ENCODE assay signal across 8 cellular contexts in the genomic region with DNA sequence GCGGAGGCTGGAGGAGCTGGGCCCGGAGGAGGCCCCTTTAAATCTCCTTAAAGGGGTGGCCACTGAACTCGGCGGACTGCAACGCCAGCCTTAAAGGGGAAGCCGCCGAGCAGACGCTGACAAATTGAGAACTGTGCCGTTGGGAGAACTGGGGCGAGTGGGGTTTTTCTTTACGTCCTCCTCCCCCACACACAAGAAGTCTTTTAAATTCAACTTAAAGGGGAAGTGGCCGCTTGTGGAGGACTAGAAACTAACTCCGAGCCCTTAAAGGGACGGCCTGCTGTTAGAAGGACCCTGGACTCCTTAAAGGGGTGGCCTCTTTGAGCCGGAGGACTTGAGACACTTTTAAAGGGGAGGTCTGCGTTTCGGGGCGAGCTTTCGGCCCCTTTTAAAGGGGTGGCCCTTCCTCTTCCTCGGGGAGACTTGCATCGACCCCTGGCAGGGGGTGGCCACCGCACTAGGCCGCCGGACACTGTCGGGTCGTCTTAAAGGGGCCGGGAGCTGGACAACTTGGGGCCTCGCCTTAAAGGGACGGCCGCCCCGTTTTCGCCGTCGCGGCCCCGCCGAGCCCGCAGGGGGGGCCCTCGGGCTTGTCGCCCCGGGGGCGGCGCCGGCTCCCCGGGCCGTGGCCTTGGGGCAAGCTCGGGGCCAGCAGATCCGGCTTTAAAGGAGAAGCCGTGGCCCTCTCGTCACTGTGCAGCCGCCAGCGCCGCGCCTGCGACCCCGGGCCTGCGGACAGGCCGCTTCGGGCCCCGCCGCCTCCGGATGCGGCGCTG. TPM values are rescaled to one million over a fixed set of nuclear protein-coding genes. Genes with fewer than 3 reads are reported as not detected.
DNase-seq lines count a peak whose midpoint lies in the region; ATAC-seq and TF ChIP-seq lines count a peak whose summit lies in the region.

No MANE protein-coding gene starts in this region.

- peak overlapping the region; percentile 100 for H3K27ac Mint-ChIP-seq in activated T-cell treated with anti-CD3 and anti-CD28 coated beads, Interleukin-2, amount 50 U/mL, for 24 hours
- peak overlapping the region; percentile 99 for H3K27ac Mint-ChIP-seq in GM23338

- peaks cover 10% of the 10 kb centered on the region; the same call in 1 of the 2 replicates for H3K4me1 ChIP-seq in GM23338 (ENCODE audit: insufficient read depth)
- peaks cover 48% of the 10 kb centered on the region for H3K4me1 ChIP-seq in KMS-11 (ENCODE audit: low read depth, poor library complexity, severe bottlenecking)
- peaks cover 24% of the 10 kb centered on the region for H3K4me1 ChIP-seq in mammary epithelial cell (ENCODE audit: insufficient read depth, low read length)
- H3K4me1 ChIP-seq in iPS-20b (ENCODE audit: insufficient read depth, low read length): no peaks in the 10 kb centered on the region; the same call in 1 of the 2 replicates
- peaks cover 32 to 33% of the 10 kb centered on the region in 2 donors for H3K4me1 ChIP-seq in gastrocnemius medialis

- peak overlapping the region; percentile 34 for H2AFZ ChIP-seq in GM23338
- H2AFZ ChIP-seq in KMS-11 (ENCODE audit: low read depth): peak overlapping the region; percentile 38
- peak overlapping the region; percentile 68 for H2AFZ ChIP-seq in mammary epithelial cell (ENCODE audit: low read depth, low read length)

- peaks cover 85% of the 10 kb centered on the region for H3K36me3 Mint-ChIP-seq in activated T-cell treated with anti-CD3 and anti-CD28 coated beads, Interleukin-2, amount 50 U/mL, for 24 hours (ENCODE audit: low read depth)
- H3K36me3 Mint-ChIP-seq in GM23338 (ENCODE audit: low read depth): peaks cover 23% of the 10 kb centered on the region

- TF ChIP-seq CTCF in GM23338 (conservative IDR thresholded peaks at IDR 0.05; ENCODE audit: low read depth in 2 of 2) (0 out of 4 replicates have a peak, but pooled peaks of 1 of the 2 experiments have one; percentile 16), KMS-11 (conservative IDR thresholded peaks at IDR 0.05; ENCODE audit: low read depth, low read length) (peak; percentile 34; the same call in 1 of the 2 replicates), RWPE1 (conservative IDR thresholded peaks at IDR 0.05; ENCODE audit: low read depth) (peak; percentile 33), mammary epithelial cell (conservative IDR thresholded peaks at IDR 0.05 in 1 of 2, IDR thresholded peaks at IDR 0.05 in 1 of 2; ENCODE audit: extremely low read depth in 1 of 2, insufficient read depth in 1 of 2, low read depth in 1 of 2, low read length in 2 of 2) (no peak), gastrocnemius medialis (IDR thresholded peaks at IDR 0.05 in 4 of 5, conservative IDR thresholded peaks at IDR 0.05 in 1 of 5) (peak in 2 of 5 experiments; percentile 10 to 41)

- H3K4me2 ChIP-seq in GM23338 (peak overlapping the region; percentile 88), KMS-11 (peak overlapping the region; percentile 27; the same call in 1 of the 2 replicates), mammary epithelial cell (ENCODE audit: insufficient read depth, low read depth, low read length) (peak overlapping the region; percentile 94)

- in situ Hi-C loops in mammary epithelial cell (cut with MboI; ENCODE audit: low sequenced_read_pairs in 2 of 2): no loop called here
- in situ Hi-C loops in gastrocnemius medialis (cut with MboI; ENCODE audit: low sequenced_read_pairs in 4 of 4): no loop called here

- TSS peak; percentile 66 for BruUV-seq in mammary epithelial cell (replicated peaks; lab: Mats Ljungman, UMichigan)

- peak overlapping the region; percentile 83 for H3K27ac ChIP-seq in GM23338 (ENCODE audit: low read depth)
- H3K27ac ChIP-seq in KMS-11: peak overlapping the region; percentile 86
- H3K27ac ChIP-seq in RWPE1: peak overlapping the region; percentile 98
- peak overlapping the region; percentile 94 for H3K27ac ChIP-seq in mammary epithelial cell (ENCODE audit: insufficient read depth, low read depth, low read length)
- H3K27ac ChIP-seq in iPS-20b (ENCODE audit: low read length): no peak overlapping the region
- peak overlapping the region; percentile 90 to 99 (median 96) for H3K27ac ChIP-seq in gastrocnemius medialis

- H3K9me3 ChIP-seq in mammary epithelial cell (replicated peaks; ENCODE audit: insufficient read depth, low read length) (no peaks in the 10 kb centered on the region), iPS-20b (ENCODE audit: insufficient read depth, low read depth, low read length) (no peaks in the 10 kb centered on the region), gastrocnemius medialis (no peaks in the 10 kb centered on the region)

- no peaks in the 10 kb centered on the region for H3K27me3 Mint-ChIP-seq in activated T-cell treated with anti-CD3 and anti-CD28 coated beads, Interleukin-2, amount 50 U/mL, for 24 hours
- H3K27me3 Mint-ChIP-seq in GM23338 (ENCODE audit: insufficient read depth, low read depth, poor library complexity): peaks cover 52% of the 10 kb centered on the region

- peaks cover 20% of the 10 kb centered on the region for H3F3A ChIP-seq in GM23338 (replicated peaks; ENCODE audit: low read depth)

- no peaks in the 10 kb centered on the region for H3K9me3 Mint-ChIP-seq in activated T-cell treated with anti-CD3 and anti-CD28 coated beads, Interleukin-2, amount 50 U/mL, for 24 hours
- no peaks in the 10 kb centered on the region; the same call in 2 of the 3 replicates for H3K9me3 Mint-ChIP-seq in GM23338

- CTCF ChIA-PET in RWPE1 (lab: Yijun Ruan, JAX) (interaction anchor here (0.6 to 1.3 kb wide), 4 partner anchors 15 to 132 kb away, joined by 4 to 8 read pairs (median 5); no protein-coding TSS in a partner anchor), mammary epithelial cell (lab: Charles Lee; ENCODE audit: low non-redundant PET) (interaction anchor here (0.6 kb wide), 1 partner anchor 229 kb away, joined by 3 read pairs; the partner anchor contains the start of gene DCTPP1)

- H3K36me3 ChIP-seq in GM23338 (ENCODE audit: insufficient read depth) (no peaks in the 10 kb centered on the region), KMS-11 (ENCODE audit: insufficient read depth) (0 out of 2 replicates have a peak, but pooled peaks cover 5% of the 10 kb centered on the region), mammary epithelial cell (ENCODE audit: insufficient read depth, low read length) (peaks cover 25% of the 10 kb centered on the region), iPS-20b (ENCODE audit: insufficient read depth, low read depth, low read length) (peaks cover 17% of the 10 kb centered on the region), gastrocnemius medialis (peaks cover 3 to 53% of the 10 kb centered on the region in 2 donors)

- no peaks in the 10 kb centered on the region for H3K9me2 ChIP-seq in GM23338 (ENCODE audit: insufficient read depth)

- no peaks in the 10 kb centered on the region for H3K79me2 ChIP-seq in GM23338 (replicated peaks; ENCODE audit: insufficient read depth)
- peaks cover 43% of the 10 kb centered on the region for H3K79me2 ChIP-seq in KMS-11 (ENCODE audit: insufficient read depth, low read depth)
- H3K79me2 ChIP-seq in mammary epithelial cell (ENCODE audit: insufficient read depth, low read length): peaks cover 47% of the 10 kb centered on the region

- H3K4me1 Mint-ChIP-seq in activated T-cell treated with anti-CD3 and anti-CD28 coated beads, Interleukin-2, amount 50 U/mL, for 24 hours (ENCODE audit: low read depth): peaks cover 55% of the 10 kb centered on the region
- H3K4me1 Mint-ChIP-seq in GM23338: peaks cover 10% of the 10 kb centered on the region; the same call in 2 of the 3 replicates

- H4K20me1 ChIP-seq in GM23338 (replicated peaks; ENCODE audit: insufficient read depth) (peaks cover 38% of the 10 kb centered on the region), KMS-11 (ENCODE audit: insufficient read depth) (no peaks in the 10 kb centered on the region; the same call in 1 of the 2 replicates), mammary epithelial cell (ENCODE audit: insufficient read depth, low read length) (no peaks in the 10 kb centered on the region)

- H3K27me3 ChIP-seq in GM23338 (ENCODE audit: insufficient read depth): peaks cover 50% of the 10 kb centered on the region
- no peaks in the 10 kb centered on the region for H3K27me3 ChIP-seq in KMS-11 (ENCODE audit: insufficient read depth, low read depth)
- H3K27me3 ChIP-seq in mammary epithelial cell (ENCODE audit: insufficient read depth, low read length): no peaks in the 10 kb centered on the region
- H3K27me3 ChIP-seq in iPS-20b (ENCODE audit: insufficient read depth, low read length): peaks cover 56% of the 10 kb centered on the region
- no peaks in the 10 kb centered on the region for H3K27me3 ChIP-seq in gastrocnemius medialis

- intact Hi-C loops in mammary epithelial cell (cut with micrococcal nuclease): loop anchor here (1.0 kb wide), 1 partner anchor 39 kb away; no protein-coding TSS in a partner anchor
- intact Hi-C loops in gastrocnemius medialis (cut with DNase I; ENCODE audit: low total_unique reads): loop anchor here (1.0 to 2.0 kb wide), 5 partner anchors 9 to 414 kb away; partner anchors contain the start of gene PRR14

- DNase-seq in activated T-cell treated with anti-CD3 and anti-CD28 coated beads, Interleukin-2, amount 50 U/mL, for 24 hours: peak; percentile 86
- DNase-seq in activated T-cell treated with anti-CD3 and anti-CD28 coated beads, Interleukin-2, amount 50 U/mL, for 1 hour: no peak
- peak; percentile 94 for DNase-seq in GM23338 (ENCODE audit: low spot score)
- DNase-seq in RWPE1 (ENCODE audit: low spot score): peak; percentile 87
- DNase-seq in mammary epithelial cell: peak; percentile 97
- peak; percentile 87 to 94 for DNase-seq in gastrocnemius medialis

- dilution Hi-C loops in mammary epithelial cell (cut with HindIII; ENCODE audit: low sequenced_read_pairs): no loop called here

- peak overlapping the region; percentile 58 for H3K4me3 ChIP-seq in GM23338
- peak overlapping the region; percentile 26 for H3K4me3 ChIP-seq in KMS-11 (IDR thresholded peaks at IDR 0.05; ENCODE audit: insufficient read depth, low read depth, low read length)
- H3K4me3 ChIP-seq in mammary epithelial cell (replicated peaks in 1 of 3; ENCODE audit: insufficient read depth in 1 of 3, low read depth in 2 of 3, low read length in 3 of 3): peak overlapping the region; percentile 49 to 80 (median 65)
- peak overlapping the region; percentile 95 for H3K4me3 ChIP-seq in iPS-20b (ENCODE audit: low read length)
- peak overlapping the region; percentile 61 to 89 (median 79) for H3K4me3 ChIP-seq in gastrocnemius medialis

- peak overlapping the region; percentile 92 for H3K4me3 Mint-ChIP-seq in activated T-cell treated with anti-CD3 and anti-CD28 coated beads, Interleukin-2, amount 50 U/mL, for 24 hours
- peak overlapping the region; percentile 97 for H3K4me3 Mint-ChIP-seq in GM23338

- no peak for TF ChIP-seq POLR2A in gastrocnemius medialis (IDR thresholded peaks at IDR 0.05)

- peak overlapping the region; percentile 64 for H3K9ac ChIP-seq in KMS-11
- peak overlapping the region; percentile 92 for H3K9ac ChIP-seq in mammary epithelial cell (ENCODE audit: insufficient read depth, low read length)
- peak overlapping the region; percentile 79 for H3K9ac ChIP-seq in iPS-20b (ENCODE audit: low read depth, low read length)

- POLR2A ChIA-PET in RWPE1 (lab: Yijun Ruan, JAX; ENCODE audit: low non-redundant PET): interaction anchor here (0.5 to 1.0 kb wide), 3 partner anchors 69 to 241 kb away, joined by 3 read pairs; no protein-coding TSS in a partner anchor

- WGBS in mammary epithelial cell (ENCODE audit: low coverage, missing lambda C conversion rate): 3% methylated on average over 29 of the region's 64 CpGs

- peak; percentile 27 for ATAC-seq in GM23338
- ATAC-seq in gastrocnemius medialis: peak; percentile 64 to 68

RNA-seq across cellular contexts. Expression of gene FBRS, which starts 0.7 kb away (rescaled TPM):
- 5.2 and 7.2 TPM in 2 replicates for total RNA-seq in GM23338 (2014; rRNA removed; shearing (Covaris generic))
- polyA plus RNA-seq in GM23338 (2016; fragmentation: Nextera tagmentation; extraction: Ambion mirVana) (2.3 and 2.7 TPM in 2 replicates), mammary epithelial cell (7.8 TPM)
- total RNA-seq in mammary epithelial cell (10 to 100 TPM; 20.7 to 60.8 TPM), gastrocnemius medialis (10 to 100 TPM; 22.0 to 34.8 (median 28.0) TPM)
- 27.2 TPM for polyA minus RNA-seq in mammary epithelial cell

RNA-seq across cellular contexts. Expression of gene PRR14, which starts 8.2 kb away (rescaled TPM):
- total RNA-seq in GM23338 (2014; rRNA removed; shearing (Covaris generic)): 4.6 and 8.9 TPM in 2 replicates
- polyA plus RNA-seq in GM23338 (2016; fragmentation: Nextera tagmentation; extraction: Ambion mirVana): 12.7 and 13.0 TPM in 2 replicates
- 10 to 100 TPM; 10.2 to 38.5 TPM for total RNA-seq in mammary epithelial cell
- 4.8 TPM for polyA plus RNA-seq in mammary epithelial cell
- 22.0 TPM for polyA minus RNA-seq in mammary epithelial cell
- total RNA-seq in gastrocnemius medialis: 10 to 100 TPM in 3 of 4 donors, 1 to 10 TPM in 1; 8.8 to 28.4 (median 17.8) TPM

RNA-seq across cellular contexts. Expression of gene SRCAP, which starts 40.1 kb away (rescaled TPM):
- 38.4 and 44.3 TPM in 2 replicates for total RNA-seq in GM23338 (2014; rRNA removed; shearing (Covaris generic))
- 14.1 and 15.3 TPM in 2 replicates for polyA plus RNA-seq in GM23338 (2016; fragmentation: Nextera tagmentation; extraction: Ambion mirVana)
- 10 to 100 TPM; 20.2 to 46.2 TPM for total RNA-seq in mammary epithelial cell
- 3.9 TPM for polyA plus RNA-seq in mammary epithelial cell
- 41.0 TPM for polyA minus RNA-seq in mammary epithelial cell
- 10 to 100 TPM; 15.3 to 25.5 (median 21.9) TPM for total RNA-seq in gastrocnemius medialis

RNA-seq across cellular contexts. Expression of gene ZNF689, which starts 48.7 kb away (rescaled TPM):
- 13.4 and 16.7 TPM in 2 replicates for total RNA-seq in GM23338 (2014; rRNA removed; shearing (Covaris generic))
- polyA plus RNA-seq in GM23338 (2016; fragmentation: Nextera tagmentation; extraction: Ambion mirVana) (5.3 and 5.9 TPM in 2 replicates), mammary epithelial cell (4.7 TPM)
- total RNA-seq in mammary epithelial cell (1 to 10 TPM; 6.7 to 7.0 TPM), gastrocnemius medialis (1 to 10 TPM; 2.9 to 6.3 (median 6.1) TPM)
- polyA minus RNA-seq in mammary epithelial cell: 9.9 TPM

Comparison
In these comparisons a context has a peak if more than half of its experiments do, and no peak if none do; other contexts are left out.
1. H3K4me2 ChIP-seq: peak in every context shown above with its lines; median percentile 94 in mammary epithelial cell; 88 in GM23338; 27 in KMS-11.
2. H3K4me3 ChIP-seq: peak in every context shown above with its lines; median percentile 95 in iPS-20b; 79 in gastrocnemius medialis; 65 in mammary epithelial cell; 58 in GM23338; 26 in KMS-11.
3. CTCF ChIP-seq: peak in KMS-11 (single experiment) and RWPE1 (single experiment); none in mammary epithelial cell (0 of 2).
4. Peak in every context shown above with its lines, with median percentiles within 50 percentile points of each other: H2AFZ ChIP-seq and H3K9ac ChIP-seq.